In the genomic region with DNA sequence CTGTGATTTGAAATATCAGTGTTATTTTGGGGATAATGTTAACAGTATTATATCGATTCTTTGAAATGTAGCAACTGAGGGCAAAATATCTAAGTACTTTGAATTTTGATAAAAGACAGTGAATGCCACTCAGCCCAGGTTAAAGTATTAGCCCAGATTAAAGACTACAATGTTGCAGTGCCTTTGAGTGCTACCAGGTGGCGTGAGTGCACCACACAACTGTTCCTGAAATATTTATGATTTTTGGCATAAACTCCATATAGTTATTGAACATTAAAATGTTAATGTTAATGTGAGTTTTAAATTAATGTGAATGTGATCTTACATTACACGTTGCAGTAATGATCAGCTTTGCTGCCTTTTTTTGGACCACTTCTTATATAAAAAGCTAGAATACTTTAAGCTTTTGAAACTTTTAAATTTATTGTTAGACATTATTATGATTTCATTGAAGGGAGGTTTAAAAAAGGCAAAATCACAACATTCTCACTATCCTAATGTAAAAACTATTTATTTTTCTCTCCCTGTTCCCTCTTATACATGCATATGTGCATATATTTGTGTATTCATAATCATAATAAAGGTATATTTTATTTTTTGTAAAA, we compare ENCODE assay signal across 8 cellular contexts. TPM values are rescaled to one million over a fixed set of nuclear protein-coding genes. Genes with fewer than 3 reads are reported as not detected.
DNase-seq lines count a peak whose midpoint lies in the region; ATAC-seq and TF ChIP-seq lines count a peak whose summit lies in the region.

No MANE protein-coding gene starts in this region.

- no peaks in the 10 kb centered on the region for H3K79me2 ChIP-seq in DOHH2 (ENCODE audit: control insufficient read depth, low read length)

- peak; percentile 71 for ATAC-seq in GM21576 (IDR thresholded peaks at IDR 0.05; ENCODE audit: unreplicated experiment)
- no peak for ATAC-seq in WTC11
- ATAC-seq in GM19452 (IDR thresholded peaks at IDR 0.05; ENCODE audit: unreplicated experiment) = no peak

- H3K4me1 ChIP-seq in DOHH2 (ENCODE audit: control insufficient read depth, low read length) = no peaks in the 10 kb centered on the region

- H3K9me3 ChIP-seq in DOHH2 (ENCODE audit: control insufficient read depth, insufficient read depth, low read length) = no peaks in the 10 kb centered on the region

- H3K4me1 Mint-ChIP-seq in WTC11 (no peaks in the 10 kb centered on the region), progenitor cell of endocrine pancreas (ENCODE audit: low read depth) (peaks cover 3% of the 10 kb centered on the region)

- no peak overlapping the region for H3K4me2 ChIP-seq in DOHH2 (ENCODE audit: low read length)

- no peak overlapping the region for H3K4me3 ChIP-seq in DOHH2 (ENCODE audit: low read length)

- no peak overlapping the region for H3K27ac Mint-ChIP-seq in WTC11
- H3K27ac Mint-ChIP-seq in progenitor cell of endocrine pancreas = no peak overlapping the region

- no peaks in the 10 kb centered on the region for H3K27me3 ChIP-seq in DOHH2 (ENCODE audit: control insufficient read depth, low read length)

- H3K9me3 Mint-ChIP-seq in WTC11 (no peaks in the 10 kb centered on the region), progenitor cell of endocrine pancreas (ENCODE audit: low read depth) (no peaks in the 10 kb centered on the region)

- H3K4me3 Mint-ChIP-seq in WTC11 (no peak overlapping the region), progenitor cell of endocrine pancreas (ENCODE audit: low read depth) (no peak overlapping the region)

- CTCF ChIA-PET in WTC11 (lab: Charles Lee) = interaction anchor here (0.9 to 2.1 kb wide), 9 partner anchors 18 to 441 kb away, joined by 3 to 9 read pairs (median 4); a partner anchor contains a TSS

- H3K36me3 ChIP-seq in DOHH2 (ENCODE audit: control insufficient read depth, low read length) = peaks cover 67% of the 10 kb centered on the region

- peak; percentile 67 for DNase-seq in NAMALWA (ENCODE audit: low spot score)
- no peak for DNase-seq in WTC11 (ENCODE audit: low spot score)
- peak; percentile 25 for DNase-seq in fibroblast of gingiva (ENCODE audit: low read depth)
- no peak for DNase-seq in progenitor cell of endocrine pancreas (ENCODE audit: low spot score, unreplicated experiment)
- DNase-seq in NCI-H524 treated with DMSO at 0.1 percent for 48 hours (lab: John Stamatoyannopoulos, UW) = no peak

- POLR2A ChIA-PET in WTC11 (lab: Charles Lee) = no interaction called here

- H3K27me3 Mint-ChIP-seq in WTC11 (ENCODE audit: low read depth) (no peaks in the 10 kb centered on the region), progenitor cell of endocrine pancreas (no peaks in the 10 kb centered on the region)

- TF ChIP-seq CTCF in DOHH2 (IDR thresholded peaks at IDR 0.05; ENCODE audit: low read depth, low read length, poor library complexity, severe bottlenecking) (peak; percentile 76), WTC11 (IDR thresholded peaks at IDR 0.05) (peak; percentile 49; the same call in 1 of the 2 replicates), progenitor cell of endocrine pancreas (IDR thresholded peaks at IDR 0.05; ENCODE audit: unreplicated experiment) (peak; percentile 99)

- no peaks in the 10 kb centered on the region for H3K9me2 ChIP-seq in DOHH2 (replicated peaks; ENCODE audit: control insufficient read depth, low read length)

- 0 out of 2 replicates have a peak, but pooled peaks cover 3% of the 10 kb centered on the region for H4K20me1 ChIP-seq in DOHH2 (ENCODE audit: control insufficient read depth, insufficient read depth, low read depth, low read length)

- H3K27ac ChIP-seq in DOHH2 (ENCODE audit: low read depth, low read length) = no peak overlapping the region

- 0 out of 2 replicates have a peak, but pooled peaks cover 3% of the 10 kb centered on the region for H3F3A ChIP-seq in DOHH2 (ENCODE audit: control insufficient read depth, insufficient read depth)

- H3K36me3 Mint-ChIP-seq in WTC11 = peaks cover 29% of the 10 kb centered on the region
- H3K36me3 Mint-ChIP-seq in progenitor cell of endocrine pancreas (ENCODE audit: insufficient read depth) = peaks cover 15% of the 10 kb centered on the region

TF ChIP-seq in WTC11, 78 proteins besides CTCF, POLR2A, EP300 and RAD21:
- TF ChIP-seq, protein P1, sequence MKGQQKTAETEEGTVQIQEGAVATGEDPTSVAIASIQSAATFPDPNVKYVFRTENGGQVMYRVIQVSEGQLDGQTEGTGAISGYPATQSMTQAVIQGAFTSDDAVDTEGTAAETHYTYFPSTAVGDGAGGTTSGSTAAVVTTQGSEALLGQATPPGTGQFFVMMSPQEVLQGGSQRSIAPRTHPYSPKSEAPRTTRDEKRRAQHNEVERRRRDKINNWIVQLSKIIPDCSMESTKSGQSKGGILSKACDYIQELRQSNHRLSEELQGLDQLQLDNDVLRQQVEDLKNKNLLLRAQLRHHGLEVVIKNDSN (CRISPR knock-in tag; IDR thresholded peaks at IDR 0.05) = no peak
- TF ChIP-seq FOXP1 (CRISPR knock-in tag; IDR thresholded peaks at IDR 0.05; ENCODE audit: borderline replicate concordance) (no peak), NR2C2 (CRISPR knock-in tag; IDR thresholded peaks at IDR 0.05) (no peak), JAZF1 (CRISPR knock-in tag; IDR thresholded peaks at IDR 0.05) (no peak), CBFB (CRISPR knock-in tag; IDR thresholded peaks at IDR 0.05; ENCODE audit: low read depth) (no peak), SP1 (CRISPR knock-in tag; conservative IDR thresholded peaks at IDR 0.05) (no peak), IRF2 (CRISPR knock-in tag; IDR thresholded peaks at IDR 0.05; ENCODE audit: borderline replicate concordance, low read depth) (no peak), JUN (CRISPR knock-in tag; IDR thresholded peaks at IDR 0.05) (no peak), NFATC4 (CRISPR knock-in tag; IDR thresholded peaks at IDR 0.05) (no peak)
- TF ChIP-seq, protein P2, sequence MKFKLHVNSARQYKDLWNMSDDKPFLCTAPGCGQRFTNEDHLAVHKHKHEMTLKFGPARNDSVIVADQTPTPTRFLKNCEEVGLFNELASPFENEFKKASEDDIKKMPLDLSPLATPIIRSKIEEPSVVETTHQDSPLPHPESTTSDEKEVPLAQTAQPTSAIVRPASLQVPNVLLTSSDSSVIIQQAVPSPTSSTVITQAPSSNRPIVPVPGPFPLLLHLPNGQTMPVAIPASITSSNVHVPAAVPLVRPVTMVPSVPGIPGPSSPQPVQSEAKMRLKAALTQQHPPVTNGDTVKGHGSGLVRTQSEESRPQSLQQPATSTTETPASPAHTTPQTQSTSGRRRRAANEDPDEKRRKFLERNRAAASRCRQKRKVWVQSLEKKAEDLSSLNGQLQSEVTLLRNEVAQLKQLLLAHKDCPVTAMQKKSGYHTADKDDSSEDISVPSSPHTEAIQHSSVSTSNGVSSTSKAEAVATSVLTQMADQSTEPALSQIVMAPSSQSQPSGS (CRISPR knock-in tag; IDR thresholded peaks at IDR 0.05; ENCODE audit: borderline replicate concordance, low read depth) = no peak
TF ChIP-seq in WTC11: peak in this region for 0.

RNA-seq across cellular contexts. Expression of a gene that starts 22.5 kb away (rescaled TPM):
- 42.7 to 43.5 TPM (median 43.0 TPM) in 3 replicates for total RNA-seq in WTC11 (2021)
- 63.1 and 63.3 TPM in 2 replicates for total RNA-seq in progenitor cell of endocrine pancreas

RNA-seq across cellular contexts. Expression of a gene that starts 36.9 kb away (rescaled TPM):
- 0.26 TPM in 1 of 3 replicates, not detected in the others for total RNA-seq in WTC11 (2021)
- total RNA-seq in progenitor cell of endocrine pancreas = 2.8 and 3.0 TPM in 2 replicates

RNA-seq across cellular contexts. Expression of a gene that starts 46.9 kb away (rescaled TPM):
- total RNA-seq in WTC11 (2021) (20.7 to 24.2 TPM (median 23.2 TPM) in 3 replicates), progenitor cell of endocrine pancreas (46.9 and 48.8 TPM in 2 replicates)

RNA-seq across cellular contexts. Expression of a gene that starts 46.9 kb away (rescaled TPM):
- not detected in 3 replicates for total RNA-seq in WTC11 (2021)
- 0.40 and 1.1 TPM in 2 replicates for total RNA-seq in progenitor cell of endocrine pancreas

Comparison
In these comparisons a context has a peak if more than half of its experiments do, and no peak if none do; other contexts are left out.
1. CTCF ChIP-seq: peak in every context shown above with its lines; median percentile 99 in progenitor cell of endocrine pancreas; 76 in DOHH2; 49 in WTC11.
2. DNase-seq: peak in NAMALWA (single experiment) and fibroblast of gingiva (single experiment); none in WTC11 (single experiment), progenitor cell of endocrine pancreas (single experiment) and NCI-H524 treated with DMSO at 0.1 percent for 48 hours (single experiment).